In the genomic region with DNA sequence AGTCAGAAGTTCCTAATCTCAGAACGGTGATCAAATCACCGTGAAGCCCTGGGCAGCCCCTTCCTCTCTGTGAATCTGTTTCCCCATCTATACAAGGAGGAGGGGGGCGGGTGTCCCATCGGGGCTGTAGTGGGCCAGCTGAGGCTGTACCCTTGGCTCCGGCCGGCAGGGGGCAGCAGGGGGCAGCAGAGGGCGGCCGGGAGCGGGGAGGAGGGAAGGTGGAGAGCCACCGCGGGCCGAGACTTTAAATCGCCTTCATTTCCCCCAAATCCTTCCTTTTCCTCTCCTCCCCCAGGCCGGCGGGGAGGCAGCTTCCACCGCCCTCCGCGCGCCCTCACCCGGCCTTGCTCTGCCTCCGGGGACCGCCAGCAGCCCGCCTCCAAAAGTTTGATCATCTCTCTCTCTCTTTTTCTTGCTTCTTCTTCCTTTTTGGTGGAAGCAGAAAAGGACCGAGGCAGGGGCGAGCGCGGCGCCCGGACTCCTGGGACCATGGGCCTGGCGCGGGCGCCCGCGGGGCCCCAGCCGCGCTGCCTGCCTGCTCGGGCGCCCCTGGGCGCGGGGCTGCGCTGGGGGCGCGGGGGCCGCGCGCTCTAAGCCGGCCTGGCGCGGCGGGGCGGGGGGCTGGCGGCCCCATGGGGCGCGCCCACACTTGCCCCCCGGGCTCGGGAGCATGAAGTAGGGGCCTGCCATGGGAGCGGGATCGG, we compare ENCODE assay signal across 1 cellular context.
A peak's percentile ranks its signal among the peaks of the same experiment; 100 is the strongest.
TF ChIP-seq lines count a peak whose summit lies in the region.

A gene (plus strand): TSS at position 275 of the 704 bp plus-strand sequence. CDS start 414 bp downstream, at position 689.

TF ChIP-seq in HepG2, 621 proteins besides CTCF, POLR2A, EP300 and RAD21 (continued from another document and continues in another):
- TF ChIP-seq, protein P1, sequence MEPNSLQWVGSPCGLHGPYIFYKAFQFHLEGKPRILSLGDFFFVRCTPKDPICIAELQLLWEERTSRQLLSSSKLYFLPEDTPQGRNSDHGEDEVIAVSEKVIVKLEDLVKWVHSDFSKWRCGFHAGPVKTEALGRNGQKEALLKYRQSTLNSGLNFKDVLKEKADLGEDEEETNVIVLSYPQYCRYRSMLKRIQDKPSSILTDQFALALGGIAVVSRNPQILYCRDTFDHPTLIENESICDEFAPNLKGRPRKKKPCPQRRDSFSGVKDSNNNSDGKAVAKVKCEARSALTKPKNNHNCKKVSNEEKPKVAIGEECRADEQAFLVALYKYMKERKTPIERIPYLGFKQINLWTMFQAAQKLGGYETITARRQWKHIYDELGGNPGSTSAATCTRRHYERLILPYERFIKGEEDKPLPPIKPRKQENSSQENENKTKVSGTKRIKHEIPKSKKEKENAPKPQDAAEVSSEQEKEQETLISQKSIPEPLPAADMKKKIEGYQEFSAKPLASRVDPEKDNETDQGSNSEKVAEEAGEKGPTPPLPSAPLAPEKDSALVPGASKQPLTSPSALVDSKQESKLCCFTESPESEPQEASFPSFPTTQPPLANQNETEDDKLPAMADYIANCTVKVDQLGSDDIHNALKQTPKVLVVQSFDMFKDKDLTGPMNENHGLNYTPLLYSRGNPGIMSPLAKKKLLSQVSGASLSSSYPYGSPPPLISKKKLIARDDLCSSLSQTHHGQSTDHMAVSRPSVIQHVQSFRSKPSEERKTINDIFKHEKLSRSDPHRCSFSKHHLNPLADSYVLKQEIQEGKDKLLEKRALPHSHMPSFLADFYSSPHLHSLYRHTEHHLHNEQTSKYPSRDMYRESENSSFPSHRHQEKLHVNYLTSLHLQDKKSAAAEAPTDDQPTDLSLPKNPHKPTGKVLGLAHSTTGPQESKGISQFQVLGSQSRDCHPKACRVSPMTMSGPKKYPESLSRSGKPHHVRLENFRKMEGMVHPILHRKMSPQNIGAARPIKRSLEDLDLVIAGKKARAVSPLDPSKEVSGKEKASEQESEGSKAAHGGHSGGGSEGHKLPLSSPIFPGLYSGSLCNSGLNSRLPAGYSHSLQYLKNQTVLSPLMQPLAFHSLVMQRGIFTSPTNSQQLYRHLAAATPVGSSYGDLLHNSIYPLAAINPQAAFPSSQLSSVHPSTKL (CRISPR knock-in tag; IDR thresholded peaks at IDR 0.05) = peak; percentile 43; the same call in 1 of the 2 replicates
- TF ChIP-seq GABPB1 (CRISPR knock-in tag; IDR thresholded peaks at IDR 0.05) = peak; percentile 49; the same call in 1 of the 2 replicates
- peak; percentile 77 for TF ChIP-seq KAT7 (CRISPR knock-in tag; IDR thresholded peaks at IDR 0.05; ENCODE audit: borderline replicate concordance)
- TF ChIP-seq, protein P2, sequence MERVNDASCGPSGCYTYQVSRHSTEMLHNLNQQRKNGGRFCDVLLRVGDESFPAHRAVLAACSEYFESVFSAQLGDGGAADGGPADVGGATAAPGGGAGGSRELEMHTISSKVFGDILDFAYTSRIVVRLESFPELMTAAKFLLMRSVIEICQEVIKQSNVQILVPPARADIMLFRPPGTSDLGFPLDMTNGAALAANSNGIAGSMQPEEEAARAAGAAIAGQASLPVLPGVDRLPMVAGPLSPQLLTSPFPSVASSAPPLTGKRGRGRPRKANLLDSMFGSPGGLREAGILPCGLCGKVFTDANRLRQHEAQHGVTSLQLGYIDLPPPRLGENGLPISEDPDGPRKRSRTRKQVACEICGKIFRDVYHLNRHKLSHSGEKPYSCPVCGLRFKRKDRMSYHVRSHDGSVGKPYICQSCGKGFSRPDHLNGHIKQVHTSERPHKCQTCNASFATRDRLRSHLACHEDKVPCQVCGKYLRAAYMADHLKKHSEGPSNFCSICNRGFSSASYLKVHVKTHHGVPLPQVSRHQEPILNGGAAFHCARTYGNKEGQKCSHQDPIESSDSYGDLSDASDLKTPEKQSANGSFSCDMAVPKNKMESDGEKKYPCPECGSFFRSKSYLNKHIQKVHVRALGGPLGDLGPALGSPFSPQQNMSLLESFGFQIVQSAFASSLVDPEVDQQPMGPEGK (CRISPR knock-in tag; IDR thresholded peaks at IDR 0.05) = peak; percentile 91
- TF ChIP-seq, protein P3, sequence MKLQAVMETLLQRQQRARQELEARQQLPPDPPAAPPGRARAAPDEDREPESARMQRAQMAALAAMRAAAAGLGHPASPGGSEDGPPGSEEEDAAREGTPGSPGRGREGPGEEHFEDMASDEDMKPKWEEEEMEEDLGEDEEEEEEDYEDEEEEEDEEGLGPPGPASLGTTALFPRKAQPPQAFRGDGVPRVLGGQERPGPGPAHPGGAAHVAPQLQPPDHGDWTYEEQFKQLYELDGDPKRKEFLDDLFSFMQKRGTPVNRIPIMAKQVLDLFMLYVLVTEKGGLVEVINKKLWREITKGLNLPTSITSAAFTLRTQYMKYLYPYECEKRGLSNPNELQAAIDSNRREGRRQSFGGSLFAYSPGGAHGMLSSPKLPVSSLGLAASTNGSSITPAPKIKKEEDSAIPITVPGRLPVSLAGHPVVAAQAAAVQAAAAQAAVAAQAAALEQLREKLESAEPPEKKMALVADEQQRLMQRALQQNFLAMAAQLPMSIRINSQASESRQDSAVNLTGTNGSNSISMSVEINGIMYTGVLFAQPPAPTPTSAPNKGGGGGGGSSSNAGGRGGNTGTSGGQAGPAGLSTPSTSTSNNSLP (IDR thresholded peaks at IDR 0.05; ENCODE audit: low read depth, low read length) = 0 out of 2 replicates have a peak, but pooled peaks have one; percentile 12
- peak; percentile 71 for TF ChIP-seq RBFOX2 (IDR thresholded peaks at IDR 0.05; ENCODE audit: low read depth, low read length)
- TF ChIP-seq ETV5 (CRISPR knock-in tag; IDR thresholded peaks at IDR 0.05; ENCODE audit: borderline replicate concordance) = peak; percentile 26; the same call in 1 of the 2 replicates
- TF ChIP-seq DNMT1 (CRISPR knock-in tag; IDR thresholded peaks at IDR 0.05) = no peak
- no peak for TF ChIP-seq HNF4A (CRISPR knock-in tag; IDR thresholded peaks at IDR 0.05)
- TF ChIP-seq ZBTB20 (CRISPR knock-in tag; IDR thresholded peaks at IDR 0.05; ENCODE audit: borderline replicate concordance, low read depth) = peak; percentile 41; the same call in 1 of the 2 replicates
- TF ChIP-seq GATAD2A (CRISPR knock-in tag; IDR thresholded peaks at IDR 0.05) = peak; percentile 54
- peak; percentile 44 for TF ChIP-seq ZFX (CRISPR knock-in tag; IDR thresholded peaks at IDR 0.05; ENCODE audit: low read depth)
- TF ChIP-seq HNRNPUL1 (IDR thresholded peaks at IDR 0.05; ENCODE audit: low read depth, low read length) = no peak
- TF ChIP-seq SP5 (CRISPR knock-in tag; IDR thresholded peaks at IDR 0.05; ENCODE audit: borderline replicate concordance, low read depth) = peak; percentile 20; the same call in 1 of the 2 replicates
- TF ChIP-seq, protein P4, sequence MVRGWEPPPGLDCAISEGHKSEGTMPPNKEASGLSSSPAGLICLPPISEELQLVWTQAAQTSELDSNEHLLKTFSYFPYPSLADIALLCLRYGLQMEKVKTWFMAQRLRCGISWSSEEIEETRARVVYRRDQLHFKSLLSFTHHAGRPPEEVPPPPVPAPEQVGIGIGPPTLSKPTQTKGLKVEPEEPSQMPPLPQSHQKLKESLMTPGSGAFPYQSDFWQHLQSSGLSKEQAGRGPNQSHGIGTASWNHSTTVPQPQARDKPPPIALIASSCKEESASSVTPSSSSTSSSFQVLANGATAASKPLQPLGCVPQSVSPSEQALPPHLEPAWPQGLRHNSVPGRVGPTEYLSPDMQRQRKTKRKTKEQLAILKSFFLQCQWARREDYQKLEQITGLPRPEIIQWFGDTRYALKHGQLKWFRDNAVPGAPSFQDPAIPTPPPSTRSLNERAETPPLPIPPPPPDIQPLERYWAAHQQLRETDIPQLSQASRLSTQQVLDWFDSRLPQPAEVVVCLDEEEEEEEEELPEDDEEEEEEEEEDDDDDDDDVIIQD (CRISPR knock-in tag; IDR thresholded peaks at IDR 0.05; ENCODE audit: low read depth) = peak; percentile 23; the same call in 1 of the 2 replicates
- TF ChIP-seq, protein P5, sequence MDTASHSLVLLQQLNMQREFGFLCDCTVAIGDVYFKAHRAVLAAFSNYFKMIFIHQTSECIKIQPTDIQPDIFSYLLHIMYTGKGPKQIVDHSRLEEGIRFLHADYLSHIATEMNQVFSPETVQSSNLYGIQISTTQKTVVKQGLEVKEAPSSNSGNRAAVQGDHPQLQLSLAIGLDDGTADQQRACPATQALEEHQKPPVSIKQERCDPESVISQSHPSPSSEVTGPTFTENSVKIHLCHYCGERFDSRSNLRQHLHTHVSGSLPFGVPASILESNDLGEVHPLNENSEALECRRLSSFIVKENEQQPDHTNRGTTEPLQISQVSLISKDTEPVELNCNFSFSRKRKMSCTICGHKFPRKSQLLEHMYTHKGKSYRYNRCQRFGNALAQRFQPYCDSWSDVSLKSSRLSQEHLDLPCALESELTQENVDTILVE (CRISPR knock-in tag; IDR thresholded peaks at IDR 0.05) = 0 out of 2 replicates have a peak, but pooled peaks have one; percentile 46
- no peak for TF ChIP-seq CREM (IDR thresholded peaks at IDR 0.05)
- no peak for TF ChIP-seq CREM (CRISPR knock-in tag; IDR thresholded peaks at IDR 0.05)
- no peak for TF ChIP-seq FOXK2 (IDR thresholded peaks at IDR 0.05)
- TF ChIP-seq, protein P6, sequence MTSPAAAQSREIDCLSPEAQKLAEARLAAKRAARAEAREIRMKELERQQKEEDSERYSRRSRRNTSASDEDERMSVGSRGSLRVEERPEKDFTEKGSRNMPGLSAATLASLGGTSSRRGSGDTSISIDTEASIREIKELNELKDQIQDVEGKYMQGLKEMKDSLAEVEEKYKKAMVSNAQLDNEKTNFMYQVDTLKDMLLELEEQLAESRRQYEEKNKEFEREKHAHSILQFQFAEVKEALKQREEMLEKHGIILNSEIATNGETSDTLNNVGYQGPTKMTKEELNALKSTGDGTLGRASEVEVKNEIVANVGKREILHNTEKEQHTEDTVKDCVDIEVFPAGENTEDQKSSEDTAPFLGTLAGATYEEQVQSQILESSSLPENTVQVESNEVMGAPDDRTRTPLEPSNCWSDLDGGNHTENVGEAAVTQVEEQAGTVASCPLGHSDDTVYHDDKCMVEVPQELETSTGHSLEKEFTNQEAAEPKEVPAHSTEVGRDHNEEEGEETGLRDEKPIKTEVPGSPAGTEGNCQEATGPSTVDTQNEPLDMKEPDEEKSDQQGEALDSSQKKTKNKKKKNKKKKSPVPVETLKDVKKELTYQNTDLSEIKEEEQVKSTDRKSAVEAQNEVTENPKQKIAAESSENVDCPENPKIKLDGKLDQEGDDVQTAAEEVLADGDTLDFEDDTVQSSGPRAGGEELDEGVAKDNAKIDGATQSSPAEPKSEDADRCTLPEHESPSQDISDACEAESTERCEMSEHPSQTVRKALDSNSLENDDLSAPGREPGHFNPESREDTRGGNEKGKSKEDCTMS (CRISPR knock-in tag; conservative IDR thresholded peaks at IDR 0.05) = no peak
- TF ChIP-seq TMF1 (CRISPR knock-in tag; IDR thresholded peaks at IDR 0.05; ENCODE audit: low read depth) = no peak
- TF ChIP-seq, protein P7, sequence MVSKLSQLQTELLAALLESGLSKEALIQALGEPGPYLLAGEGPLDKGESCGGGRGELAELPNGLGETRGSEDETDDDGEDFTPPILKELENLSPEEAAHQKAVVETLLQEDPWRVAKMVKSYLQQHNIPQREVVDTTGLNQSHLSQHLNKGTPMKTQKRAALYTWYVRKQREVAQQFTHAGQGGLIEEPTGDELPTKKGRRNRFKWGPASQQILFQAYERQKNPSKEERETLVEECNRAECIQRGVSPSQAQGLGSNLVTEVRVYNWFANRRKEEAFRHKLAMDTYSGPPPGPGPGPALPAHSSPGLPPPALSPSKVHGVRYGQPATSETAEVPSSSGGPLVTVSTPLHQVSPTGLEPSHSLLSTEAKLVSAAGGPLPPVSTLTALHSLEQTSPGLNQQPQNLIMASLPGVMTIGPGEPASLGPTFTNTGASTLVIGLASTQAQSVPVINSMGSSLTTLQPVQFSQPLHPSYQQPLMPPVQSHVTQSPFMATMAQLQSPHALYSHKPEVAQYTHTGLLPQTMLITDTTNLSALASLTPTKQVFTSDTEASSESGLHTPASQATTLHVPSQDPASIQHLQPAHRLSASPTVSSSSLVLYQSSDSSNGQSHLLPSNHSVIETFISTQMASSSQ (IDR thresholded peaks at IDR 0.05; ENCODE audit: low read depth) = no peak
- TF ChIP-seq, protein P7 (CRISPR knock-in tag; IDR thresholded peaks at IDR 0.05; ENCODE audit: borderline replicate concordance) = peak; percentile 18; the same call in 1 of the 2 replicates
- 0 out of 2 replicates have a peak, but pooled peaks have one; percentile 13 for TF ChIP-seq FOXO1 (CRISPR knock-in tag; IDR thresholded peaks at IDR 0.05)
- no peak for TF ChIP-seq ZNF546 (CRISPR knock-in tag; conservative IDR thresholded peaks at IDR 0.05)
- TF ChIP-seq MAFG (CRISPR knock-in tag; IDR thresholded peaks at IDR 0.05) = no peak
- 0 out of 2 replicates have a peak, but pooled peaks have one; percentile 50 for TF ChIP-seq KDM1A (CRISPR knock-in tag; IDR thresholded peaks at IDR 0.05)
- no peak for TF ChIP-seq MBNL3 (CRISPR knock-in tag; conservative IDR thresholded peaks at IDR 0.05)
- 0 out of 2 replicates have a peak, but pooled peaks have one; percentile 26 for TF ChIP-seq ZNF205 (CRISPR knock-in tag; IDR thresholded peaks at IDR 0.05)
- peak; percentile 66 for TF ChIP-seq AGO2 (optimal IDR thresholded peaks at IDR 0.05; ENCODE audit: low read depth, low read length)
- TF ChIP-seq SP4 (CRISPR knock-in tag; IDR thresholded peaks at IDR 0.05) = peak; percentile 63; the same call in 1 of the 2 replicates
- TF ChIP-seq KDM2A (CRISPR knock-in tag; IDR thresholded peaks at IDR 0.05; ENCODE audit: borderline replicate concordance, low read depth) = peak; percentile 89
- TF ChIP-seq KLF16 (CRISPR knock-in tag; IDR thresholded peaks at IDR 0.05) = 0 out of 4 replicates have a peak, but pooled peaks of 1 of the 2 experiments have one; percentile 67
- no peak for TF ChIP-seq KDM4B (CRISPR knock-in tag; IDR thresholded peaks at IDR 0.05)
- TF ChIP-seq MAF1 (CRISPR knock-in tag; IDR thresholded peaks at IDR 0.05; ENCODE audit: borderline replicate concordance) = no peak
- TF ChIP-seq SOX6 (IDR thresholded peaks at IDR 0.05) = no peak
- TF ChIP-seq SOX6 (CRISPR knock-in tag; IDR thresholded peaks at IDR 0.05) = no peak
- TF ChIP-seq ZSCAN9 (CRISPR knock-in tag; IDR thresholded peaks at IDR 0.05; ENCODE audit: borderline replicate concordance) = no peak
- no peak for TF ChIP-seq ZNF264 (CRISPR knock-in tag; IDR thresholded peaks at IDR 0.05)
- TF ChIP-seq, protein P8, sequence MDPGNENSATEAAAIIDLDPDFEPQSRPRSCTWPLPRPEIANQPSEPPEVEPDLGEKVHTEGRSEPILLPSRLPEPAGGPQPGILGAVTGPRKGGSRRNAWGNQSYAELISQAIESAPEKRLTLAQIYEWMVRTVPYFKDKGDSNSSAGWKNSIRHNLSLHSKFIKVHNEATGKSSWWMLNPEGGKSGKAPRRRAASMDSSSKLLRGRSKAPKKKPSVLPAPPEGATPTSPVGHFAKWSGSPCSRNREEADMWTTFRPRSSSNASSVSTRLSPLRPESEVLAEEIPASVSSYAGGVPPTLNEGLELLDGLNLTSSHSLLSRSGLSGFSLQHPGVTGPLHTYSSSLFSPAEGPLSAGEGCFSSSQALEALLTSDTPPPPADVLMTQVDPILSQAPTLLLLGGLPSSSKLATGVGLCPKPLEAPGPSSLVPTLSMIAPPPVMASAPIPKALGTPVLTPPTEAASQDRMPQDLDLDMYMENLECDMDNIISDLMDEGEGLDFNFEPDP (CRISPR knock-in tag; conservative IDR thresholded peaks at IDR 0.05) = no peak
